18 cellular contexts compared by ENCODE assay signal in genomic region chr2:232239956-232240681, GRCh38.
DNase-seq lines count a peak whose midpoint lies in the region; ATAC-seq, FAIRE-seq and TF ChIP-seq lines count a peak whose summit lies in the region.
"Had no signal": no experiment of that assay in that cellular context is flagged by ENCODE, and none has a peak within 500 bp of the region (broad histone marks: within the 10 kb centered on the region; RNA-seq: fewer than 3 reads in every experiment).

No MANE protein-coding gene starts in this region.

- H3K36me3 ChIP-seq in astrocyte (ENCODE audit: insufficient read depth, low read length) (no peaks in the 10 kb centered on the region), mucosa of descending colon (ENCODE audit: low read depth) (no peaks in the 10 kb centered on the region), right atrium auricular region (no peaks in the 10 kb centered on the region)
- H3K36me3 ChIP-seq: colonic mucosa, thoracic aorta had no signal

- H3K9me3 Mint-ChIP-seq in activated CD4-positive, alpha-beta T cell treated with anti-CD3 and anti-CD28 coated beads, Interleukin-2, amount 10 ng/mL, durations not matched to agents 24 days and 14 days: no peaks in the 10 kb centered on the region
- H3K9me3 Mint-ChIP-seq in astrocyte (ENCODE audit: unreplicated experiment): no peaks in the 10 kb centered on the region
- H3K9me3 Mint-ChIP-seq: memory B cell had no signal

- no peaks in the 10 kb centered on the region for H3K27me3 Mint-ChIP-seq in activated CD4-positive, alpha-beta T cell treated with anti-CD3 and anti-CD28 coated beads, Interleukin-2, amount 10 ng/mL, durations not matched to agents 24 days and 14 days
- peaks cover 2% of the 10 kb centered on the region for H3K27me3 Mint-ChIP-seq in astrocyte (ENCODE audit: low read depth, unreplicated experiment)
- H3K27me3 Mint-ChIP-seq: memory B cell had no signal

- H3K4me3 Mint-ChIP-seq in activated CD4-positive, alpha-beta T cell treated with anti-CD3 and anti-CD28 coated beads, Interleukin-2, amount 10 ng/mL, durations not matched to agents 24 days and 14 days: no peak overlapping the region
- no peak overlapping the region for H3K4me3 Mint-ChIP-seq in astrocyte (ENCODE audit: unreplicated experiment)
- H3K4me3 Mint-ChIP-seq: memory B cell had no signal

- no peak overlapping the region for H3K27ac ChIP-seq in astrocyte (ENCODE audit: low read depth, low read length)
- no peak overlapping the region for H3K27ac ChIP-seq in right atrium auricular region
- H3K27ac ChIP-seq: A549, colonic mucosa, sigmoid colon, thoracic aorta, VCaP had no signal

- no peak overlapping the region for H3K9ac ChIP-seq in astrocyte (ENCODE audit: low read length)

- FAIRE-seq in astrocyte (lab: Jason Lieb, UNC): no peak
- FAIRE-seq: A549 had no signal

- ATAC-seq in mucosa of descending colon: no peak
- ATAC-seq: A549 had no signal

- H3K79me2 ChIP-seq in astrocyte (ENCODE audit: insufficient read depth, low read length): no peaks in the 10 kb centered on the region

- H4K20me1 ChIP-seq in astrocyte (ENCODE audit: insufficient read depth, low read length): peaks cover 33% of the 10 kb centered on the region

- H3K4me2 ChIP-seq in astrocyte (ENCODE audit: low read length): no peak overlapping the region
- H3K4me2 ChIP-seq: A549 had no signal

- H3K27ac Mint-ChIP-seq in activated CD4-positive, alpha-beta T cell treated with anti-CD3 and anti-CD28 coated beads, Interleukin-2, amount 10 ng/mL, durations not matched to agents 24 days and 14 days: peak overlapping the region; percentile 78
- no peak overlapping the region for H3K27ac Mint-ChIP-seq in astrocyte (ENCODE audit: unreplicated experiment)

- peaks cover 35% of the 10 kb centered on the region for H3K4me1 Mint-ChIP-seq in activated CD4-positive, alpha-beta T cell treated with anti-CD3 and anti-CD28 coated beads, Interleukin-2, amount 10 ng/mL, durations not matched to agents 24 days and 14 days
- peaks cover 8% of the 10 kb centered on the region for H3K4me1 Mint-ChIP-seq in astrocyte (ENCODE audit: low read depth, unreplicated experiment)
- H3K4me1 Mint-ChIP-seq: memory B cell had no signal

- H3K36me3 Mint-ChIP-seq in activated CD4-positive, alpha-beta T cell treated with anti-CD3 and anti-CD28 coated beads, Interleukin-2, amount 10 ng/mL, durations not matched to agents 24 days and 14 days (ENCODE audit: low read depth): peaks cover 9% of the 10 kb centered on the region
- H3K36me3 Mint-ChIP-seq in astrocyte (ENCODE audit: low read depth, unreplicated experiment): peaks cover 23% of the 10 kb centered on the region

- intact Hi-C loops in activated CD4-positive, alpha-beta T cell treated with anti-CD3 and anti-CD28 coated beads, Interleukin-2, amount 10 ng/mL, durations not matched to agents 24 days and 14 days (cut with micrococcal nuclease): no loop called here
- intact Hi-C loops in mucosa of descending colon (cut with DNase I, micrococcal nuclease): no loop called here

- H3K4me1 ChIP-seq in astrocyte (ENCODE audit: insufficient read depth, low read length) (no peaks in the 10 kb centered on the region), mucosa of descending colon (ENCODE audit: low read depth) (peaks cover 5% of the 10 kb centered on the region), right atrium auricular region (no peaks in the 10 kb centered on the region)
- H3K4me1 ChIP-seq: colonic mucosa had no signal

- TF ChIP-seq CTCF in astrocyte (IDR thresholded peaks at IDR 0.05; ENCODE audit: insufficient read depth, low read depth, low read length) (no peak), mucosa of descending colon (IDR thresholded peaks at IDR 0.05) (no peak), right atrium auricular region (IDR thresholded peaks at IDR 0.05) (no peak)

- H3K4me3 ChIP-seq in astrocyte (ENCODE audit: insufficient read depth, low read depth, low read length) (no peak overlapping the region), mucosa of descending colon (no peak overlapping the region), right atrium auricular region (no peak overlapping the region)
- H3K4me3 ChIP-seq: A549, colonic mucosa, sigmoid colon, thoracic aorta had no signal

- no peak for DNase-seq in activated CD4-positive, alpha-beta T cell treated with anti-CD3 and anti-CD28 coated beads, Interleukin-2, amount 10 ng/mL, durations not matched to agents 24 days and 14 days
- no peak for DNase-seq in activated CD4-positive, alpha-beta T cell treated with anti-CD3 and anti-CD28 coated beads for 1 hour
- DNase-seq in M059J (ENCODE audit: low read depth): peak; percentile 43
- DNase-seq in astrocyte (ENCODE audit: low read depth): peak; percentile 26
- DNase-seq in renal cortical epithelial cell (ENCODE audit: low read depth): peak; percentile 95
- no peak for DNase-seq in mucosa of descending colon
- no peak for DNase-seq in right atrium auricular region (ENCODE audit: low spot score)
- DNase-seq in RPMI8226: no peak
- DNase-seq: activated naive CD4-positive, alpha-beta T cell; colonic mucosa; GDM1; NCI-H1048; NK-92 treated with Interleukin-12 subunit alpha and Interleukin-12 subunit beta, amount 100 ng/mL, for 24 hours; sigmoid colon had no signal

- H3K27me3 ChIP-seq in astrocyte (ENCODE audit: insufficient read depth, low read length) (no peaks in the 10 kb centered on the region), right atrium auricular region (no peaks in the 10 kb centered on the region)
- H3K27me3 ChIP-seq: colonic mucosa, sigmoid colon had no signal

- no peak overlapping the region for H2AFZ ChIP-seq in astrocyte (ENCODE audit: low read depth, low read length)

- H3K9me3 ChIP-seq in astrocyte (ENCODE audit: insufficient read depth, low read depth, low read length): no peaks in the 10 kb centered on the region
- H3K9me3 ChIP-seq in mucosa of descending colon: no peaks in the 10 kb centered on the region
- no peaks in the 10 kb centered on the region for H3K9me3 ChIP-seq in right atrium auricular region
- H3K9me3 ChIP-seq: A549, colonic mucosa, sigmoid colon, thoracic aorta had no signal

Comparison
In these comparisons a context has a peak if more than half of its experiments do, and no peak if none do; other contexts are left out.
1. DNase-seq: peak in M059J (single experiment), astrocyte (single experiment) and renal cortical epithelial cell (single experiment); none in activated CD4-positive, alpha-beta T cell treated with anti-CD3 and anti-CD28 coated beads, Interleukin-2, amount 10 ng/mL, durations not matched to agents 24 days and 14 days (single experiment), activated CD4-positive, alpha-beta T cell treated with anti-CD3 and anti-CD28 coated beads for 1 hour (single experiment), mucosa of descending colon (0 of 3), right atrium auricular region (single experiment) and RPMI8226 (single experiment).